ENCODE assay signal across 6 cellular contexts in the genomic region with DNA sequence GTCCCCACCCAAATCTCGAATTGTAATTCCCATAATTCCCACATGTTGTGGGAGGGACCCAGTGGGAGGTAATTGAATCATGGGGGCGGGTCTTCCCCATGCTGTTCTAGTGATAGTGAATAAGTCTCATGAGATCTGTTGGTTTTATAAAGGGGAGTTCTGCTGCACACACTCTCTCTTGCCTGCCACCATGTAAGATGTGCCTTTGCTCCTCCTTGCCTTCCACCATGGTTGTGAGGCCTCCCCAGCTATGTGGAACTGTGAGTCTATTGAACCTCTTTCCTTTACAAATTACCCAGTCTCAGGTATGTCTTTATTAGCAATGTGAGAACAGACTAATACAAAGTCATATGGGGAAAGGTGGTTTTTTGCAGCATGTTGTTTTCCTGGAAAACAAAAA.
A peak's percentile ranks its signal among the peaks of the same experiment; 100 is the strongest.
DNase-seq lines count a peak whose midpoint lies in the region; ATAC-seq, FAIRE-seq and TF ChIP-seq lines count a peak whose summit lies in the region.
"Not testable (repeated sequence)": the region's sequence is repeated elsewhere in the genome, so short reads cannot be mapped to it uniquely, and the experiment has no call there.

No MANE protein-coding gene starts in this region.

- H3K36me3 ChIP-seq in HCT116 (ENCODE audit: control insufficient read depth in 1 of 2, insufficient read depth in 2 of 2, low read length in 2 of 2); K562 (ENCODE audit: control insufficient read depth, insufficient read depth, low read length); esophagus (ENCODE audit: control insufficient read depth in 2 of 2, insufficient read depth in 2 of 2, low read length in 1 of 2); HepG2 (replicated peaks in 1 of 2; ENCODE audit: control insufficient read depth in 1 of 2, insufficient read depth in 2 of 2, low read length in 2 of 2): not testable (repeated sequence)

- not testable (repeated sequence) for H3K27me3 ChIP-seq in HCT116 (ENCODE audit: insufficient read depth, low read length); K562 (ENCODE audit: control insufficient read depth in 2 of 2, insufficient read depth in 2 of 2, low read length in 2 of 2); esophagus (ENCODE audit: control insufficient read depth in 1 of 2, insufficient read depth in 2 of 2, low read length in 2 of 2)
- peaks cover 0 to 25% of the 10 kb centered on the region in 2 experiments; a peak in 2 of 5 replicates for H3K27me3 ChIP-seq in HepG2 (ENCODE audit: control insufficient read depth in 1 of 2, insufficient read depth in 2 of 2, low read length in 2 of 2)

- POLR2A ChIA-PET in HCT116 (lab: Charles Lee); activated naive CD8-positive, alpha-beta T cell treated with anti-CD3 and anti-CD28 coated beads, Interleukin-2, amount 10 ng/mL, durations not matched to agents 7 days and 5 days (lab: Charles Lee); K562 (lab: Yijun Ruan, JAX); HepG2 (lab: Yijun Ruan, JAX): not testable (repeated sequence)

- H2AFZ ChIP-seq in HCT116 (ENCODE audit: low read depth, low read length, poor library complexity, severe bottlenecking); K562 (ENCODE audit: low read depth, low read length); HepG2 (ENCODE audit: low read length): not testable (repeated sequence)

- in situ Hi-C loops in K562 (cut with MboI); HepG2 (cut with HindIII; ENCODE audit: extremely low pct_ligation_motif_present, low pct_unique_long_range_greater_than_20kb): not testable (repeated sequence)

- peaks cover 11% of the 10 kb centered on the region for H3K27me3 Mint-ChIP-seq in activated naive CD8-positive, alpha-beta T cell treated with anti-CD3 and anti-CD28 coated beads, Interleukin-2, amount 10 ng/mL, durations not matched to agents 7 days and 5 days
- H3K27me3 Mint-ChIP-seq in glutamatergic neuron (ENCODE audit: unreplicated experiment), result not testable (repeated sequence)

- not testable (repeated sequence) for H3K4me2 ChIP-seq in HCT116 (ENCODE audit: low read length); K562 (ENCODE audit: insufficient read depth, low read length); HepG2 (ENCODE audit: low read depth, low read length)

- not testable (repeated sequence) for DNase-seq in HCT116 (ENCODE audit: low read depth, low spot score); activated naive CD8-positive, alpha-beta T cell treated with anti-CD3 and anti-CD28 coated beads, Interleukin-2, amount 10 ng/mL, durations not matched to agents 7 days and 5 days; K562 (ENCODE audit: extremely low read depth in 1 of 4, low spot score in 3 of 4); glutamatergic neuron; HepG2 (ENCODE audit: low spot score)

- BruUV-seq in HCT116 (replicated peaks; lab: Mats Ljungman, UMichigan); K562 (replicated peaks; lab: Mats Ljungman, UMichigan); HepG2 (replicated peaks; lab: Mats Ljungman, UMichigan): not testable (repeated sequence)

- TF ChIP-seq CTCF in HCT116 (IDR thresholded peaks at IDR 0.05 in 2 of 3, conservative IDR thresholded peaks at IDR 0.05 in 1 of 3; ENCODE audit: borderline replicate concordance in 1 of 3, insufficient read depth in 1 of 3, low read depth in 2 of 3, low read length in 2 of 3); K562 (IDR thresholded peaks at IDR 0.05 in 2 of 3, conservative IDR thresholded peaks at IDR 0.05 in 1 of 3; ENCODE audit: insufficient read depth in 2 of 3, low read depth in 1 of 3, low read length in 3 of 3); glutamatergic neuron (IDR thresholded peaks at IDR 0.05; ENCODE audit: partially characterized antibody, unreplicated experiment); HepG2 (CRISPR knock-in tag; IDR thresholded peaks at IDR 0.05): not testable (repeated sequence)

- not testable (repeated sequence) for H3K9me1 ChIP-seq in K562 (ENCODE audit: control insufficient read depth, insufficient read depth, low read length)

- H3K4me1 ChIP-seq in HCT116 (ENCODE audit: control insufficient read depth in 1 of 2, insufficient read depth in 2 of 2, low read length in 2 of 2) (peaks cover 19 to 33% of the 10 kb centered on the region in 2 experiments), esophagus (ENCODE audit: control insufficient read depth in 2 of 2, insufficient read depth in 2 of 2, low read length in 1 of 2) (peaks cover 12 to 16% of the 10 kb centered on the region in 2 donors), HepG2 (ENCODE audit: insufficient read depth, low read length) (peaks cover 12% of the 10 kb centered on the region)
- H3K4me1 ChIP-seq in K562 (replicated peaks in 1 of 2; ENCODE audit: control insufficient read depth in 2 of 2, insufficient read depth in 2 of 2, low read length in 2 of 2), result not testable (repeated sequence)

- WGBS in K562 (ENCODE audit: insufficient coverage, low coverage, missing lambda C conversion rate), result 0% methylated on average over 1 of the region's 2 CpGs
- 83 to 94% methylated on average over 2 of the region's 2 CpGs for WGBS in esophagus, 2 donors
- WGBS in HepG2 (ENCODE audit: low lambda C conversion rate), result 0% methylated on average over 1 of the region's 2 CpGs

- CTCF ChIA-PET in HCT116 (lab: Charles Lee); K562 (lab: Yijun Ruan, JAX; ENCODE audit: low intra/inter-chr PET ratio); HepG2 (lab: Yijun Ruan, JAX; ENCODE audit: low intra/inter-chr PET ratio, low total read pairs): not testable (repeated sequence)

- not testable (repeated sequence) for TF ChIP-seq RAD21 in HCT116 (IDR thresholded peaks at IDR 0.05; ENCODE audit: low read depth); K562 (CRISPR knock-in tag; conservative IDR thresholded peaks at IDR 0.05 in 1 of 2, IDR thresholded peaks at IDR 0.05 in 1 of 2); HepG2 (CRISPR knock-in tag; IDR thresholded peaks at IDR 0.05)

- not testable (repeated sequence) for H3K4me3 ChIP-seq in HCT116 (replicated peaks in 1 of 2; ENCODE audit: low read depth in 1 of 2, low read length in 2 of 2); K562; esophagus (ENCODE audit: low read depth in 1 of 2, low read length in 2 of 2); HepG2 (replicated peaks in 1 of 3; ENCODE audit: insufficient read depth in 1 of 3, low read depth in 2 of 3, low read length in 3 of 3)

- not testable (repeated sequence) for TF ChIP-seq POLR2A in HCT116 (IDR thresholded peaks at IDR 0.05; ENCODE audit: borderline replicate concordance, extremely low read depth, insufficient read depth, insufficient read length); K562 (conservative IDR thresholded peaks at IDR 0.05); HepG2 (IDR thresholded peaks at IDR 0.05; ENCODE audit: insufficient read depth in 1 of 2, low read depth in 2 of 2, low read length in 2 of 2)

- not testable (repeated sequence) for H3K79me2 ChIP-seq in HCT116 (ENCODE audit: insufficient read depth, low read length); K562 (ENCODE audit: control insufficient read depth, insufficient read depth, low read length); HepG2 (ENCODE audit: insufficient read depth, low read length)

- H3K9me3 ChIP-seq in HCT116 (ENCODE audit: control insufficient read depth in 1 of 2, insufficient read depth in 1 of 2, low read depth in 1 of 2, low read length in 2 of 2); K562 (replicated peaks; ENCODE audit: control insufficient read depth, insufficient read depth, low read depth, low read length); esophagus (ENCODE audit: control insufficient read depth in 2 of 2, insufficient read depth in 1 of 2, low read depth in 1 of 2, low read length in 1 of 2); HepG2 (ENCODE audit: low read length): not testable (repeated sequence)

- H3K9me3 Mint-ChIP-seq in activated naive CD8-positive, alpha-beta T cell treated with anti-CD3 and anti-CD28 coated beads, Interleukin-2, amount 10 ng/mL, durations not matched to agents 7 days and 5 days, result peaks cover 14% of the 10 kb centered on the region
- H3K9me3 Mint-ChIP-seq in glutamatergic neuron (ENCODE audit: unreplicated experiment), result not testable (repeated sequence)

- H3K4me1 Mint-ChIP-seq in activated naive CD8-positive, alpha-beta T cell treated with anti-CD3 and anti-CD28 coated beads, Interleukin-2, amount 10 ng/mL, durations not matched to agents 7 days and 5 days; glutamatergic neuron (ENCODE audit: low read depth, unreplicated experiment): not testable (repeated sequence)

- not testable (repeated sequence) for H3K36me3 Mint-ChIP-seq in activated naive CD8-positive, alpha-beta T cell treated with anti-CD3 and anti-CD28 coated beads, Interleukin-2, amount 10 ng/mL, durations not matched to agents 7 days and 5 days
- peaks cover 16% of the 10 kb centered on the region for H3K36me3 Mint-ChIP-seq in glutamatergic neuron (ENCODE audit: unreplicated experiment)

- not testable (repeated sequence) for TF ChIP-seq EP300 in K562 (IDR thresholded peaks at IDR 0.05; ENCODE audit: low read length); HepG2 (IDR thresholded peaks at IDR 0.05; ENCODE audit: low read depth in 2 of 2, low read length in 2 of 2); HepG2 (CRISPR knock-in tag; IDR thresholded peaks at IDR 0.05; ENCODE audit: borderline replicate concordance)

- not testable (repeated sequence) for H3K27ac ChIP-seq in HCT116 (ENCODE audit: low read depth, low read length); K562 (ENCODE audit: extremely low read depth, low read depth, low read length); HepG2 (ENCODE audit: extremely low read length, insufficient read depth, low read length)
- peak overlapping the region; percentile 76 to 86 for H3K27ac ChIP-seq in esophagus (ENCODE audit: low read depth in 2 of 2, low read length in 1 of 2)

- peak overlapping the region; percentile 70 for H3K27ac Mint-ChIP-seq in activated naive CD8-positive, alpha-beta T cell treated with anti-CD3 and anti-CD28 coated beads, Interleukin-2, amount 10 ng/mL, durations not matched to agents 7 days and 5 days
- H3K27ac Mint-ChIP-seq in glutamatergic neuron (ENCODE audit: unreplicated experiment), result not testable (repeated sequence)

- intact Hi-C loops in HCT116 (cut with micrococcal nuclease); K562 (cut with micrococcal nuclease); HepG2 (cut with micrococcal nuclease; ENCODE audit: unreplicated experiment): not testable (repeated sequence)

- RAD21 ChIA-PET in HCT116 (lab: Charles Lee; ENCODE audit: low non-redundant PET in 1 of 2, low total read pairs in 2 of 2, uncharacterized antibody in 2 of 2, unreplicated experiment in 2 of 2), result not testable (repeated sequence)

- H3K9ac ChIP-seq in HCT116 (ENCODE audit: low read length); K562 (ENCODE audit: insufficient read depth in 1 of 2, low read depth in 2 of 2, low read length in 2 of 2); HepG2 (ENCODE audit: insufficient read depth, low read depth, low read length): not testable (repeated sequence)

- H4K20me1 ChIP-seq in HCT116 (ENCODE audit: insufficient read depth); K562 (replicated peaks; ENCODE audit: control insufficient read depth, insufficient read depth, low read length); HepG2 (ENCODE audit: insufficient read depth, low read length): not testable (repeated sequence)

- H3K4me3 Mint-ChIP-seq in activated naive CD8-positive, alpha-beta T cell treated with anti-CD3 and anti-CD28 coated beads, Interleukin-2, amount 10 ng/mL, durations not matched to agents 7 days and 5 days, result not testable (repeated sequence)
- peak overlapping the region; percentile 64 for H3K4me3 Mint-ChIP-seq in glutamatergic neuron (ENCODE audit: unreplicated experiment)

- not testable (repeated sequence) for FAIRE-seq in K562 (lab: Jason Lieb, UNC); HepG2 (lab: Jason Lieb, UNC)

- not testable (repeated sequence) for ATAC-seq in HCT116; activated naive CD8-positive, alpha-beta T cell treated with anti-CD3 and anti-CD28 coated beads, Interleukin-2, amount 10 ng/mL, durations not matched to agents 7 days and 5 days (ENCODE audit: low read depth); K562; HepG2

- not testable (repeated sequence) for H3K9me2 ChIP-seq in HCT116 (ENCODE audit: insufficient read depth)
